Comparison of ENCODE assay signal across 15 cellular contexts in the genomic region with DNA sequence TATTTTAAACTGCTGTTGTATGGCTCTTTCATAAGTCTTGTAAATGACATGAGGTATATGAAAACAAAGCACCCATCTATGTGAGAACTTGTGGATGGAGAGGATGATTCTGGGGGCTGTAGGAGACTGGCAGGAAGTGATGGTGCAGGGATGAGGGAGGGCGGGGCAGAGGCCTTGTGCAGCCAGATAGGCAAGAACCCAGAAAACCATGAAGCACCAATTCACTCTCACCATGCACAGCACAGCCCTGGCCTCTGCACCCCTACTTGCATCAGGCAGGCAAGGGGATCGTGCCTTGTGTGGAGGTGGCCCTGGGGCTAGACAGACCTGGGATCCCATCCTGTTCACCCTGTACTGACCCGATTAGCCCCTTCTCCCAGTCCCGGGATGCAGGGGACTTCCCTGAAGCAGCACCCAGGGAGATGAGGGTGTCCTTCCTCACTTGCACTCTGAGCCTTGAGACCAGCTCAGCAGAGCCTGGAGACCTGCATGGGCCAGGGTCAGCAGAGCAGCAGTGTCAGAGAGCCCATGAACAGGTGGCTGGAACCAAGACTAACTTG.
"Had no signal": no experiment of that assay in that cellular context is flagged by ENCODE, and none has a peak within 500 bp of the region (broad histone marks: within the 10 kb centered on the region; RNA-seq: fewer than 3 reads in every experiment).

No MANE protein-coding gene starts in this region.

- H3K9me3 Mint-ChIP-seq: activated CD8-positive, alpha-beta T cell treated with anti-CD3 and anti-CD28 coated beads for 36 hours; activated naive CD8-positive, alpha-beta T cell treated with anti-CD3 and anti-CD28 coated beads for 36 hours; activated T-cell treated with anti-CD3 and anti-CD28 coated beads, Interleukin-2, amount 50 U/mL, for 72 hours had no signal

- H3K36me3 ChIP-seq: breast epithelium, prostate gland had no signal

- H3K27me3 ChIP-seq: breast epithelium, foreskin keratinocyte, heart left ventricle had no signal

- H3K27me3 Mint-ChIP-seq: activated CD8-positive, alpha-beta T cell treated with anti-CD3 and anti-CD28 coated beads for 36 hours; activated naive CD8-positive, alpha-beta T cell treated with anti-CD3 and anti-CD28 coated beads for 36 hours had no signal

- H3K4me1 ChIP-seq: breast epithelium, foreskin keratinocyte, prostate gland had no signal

- H3K27ac ChIP-seq: breast epithelium, foreskin keratinocyte, prostate gland, VCaP had no signal

- H3K9me3 ChIP-seq: breast epithelium, heart left ventricle, prostate gland had no signal

- DNase-seq: activated CD8-positive, alpha-beta memory T cell treated with anti-CD3 and anti-CD28 coated beads, Interleukin-2, amount 50 U/mL, for 4 hours; activated CD8-positive, alpha-beta T cell treated with anti-CD3 and anti-CD28 coated beads for 36 hours; activated gamma-delta T cell treated with Interleukin-2 at 50 U/mL for 16 hours; activated naive CD8-positive, alpha-beta T cell treated with anti-CD3 and anti-CD28 coated beads for 36 hours; activated T-cell treated with anti-CD3 and anti-CD28 coated beads, Interleukin-2, amount 50 U/mL, for 72 hours; anterior cingulate cortex; foreskin keratinocyte; midbrain; stimulated activated CD4-positive, alpha-beta T cell treated with anti-CD3 and anti-CD28 coated beads, Interleukin-2, amount 100 ng/mL, for 24 hours; stimulated activated naive CD4-positive, alpha-beta T cell treated with Interleukin-2 at 50 U/mL for 16 hours had no signal

- H3K4me3 Mint-ChIP-seq: activated CD8-positive, alpha-beta T cell treated with anti-CD3 and anti-CD28 coated beads for 36 hours; activated naive CD8-positive, alpha-beta T cell treated with anti-CD3 and anti-CD28 coated beads for 36 hours; activated T-cell treated with anti-CD3 and anti-CD28 coated beads, Interleukin-2, amount 50 U/mL, for 72 hours had no signal

- H3K4me1 Mint-ChIP-seq: activated naive CD8-positive, alpha-beta T cell treated with anti-CD3 and anti-CD28 coated beads for 36 hours had no signal

- ATAC-seq: activated CD8-positive, alpha-beta T cell treated with anti-CD3 and anti-CD28 coated beads for 36 hours; activated T-cell treated with anti-CD3 and anti-CD28 coated beads, Interleukin-2, amount 50 U/mL, for 72 hours; foreskin keratinocyte; heart left ventricle; sciatic nerve had no signal

- H3K4me3 ChIP-seq: breast epithelium, heart left ventricle, prostate gland had no signal

- H3K27ac Mint-ChIP-seq: activated CD8-positive, alpha-beta T cell treated with anti-CD3 and anti-CD28 coated beads for 36 hours; activated naive CD8-positive, alpha-beta T cell treated with anti-CD3 and anti-CD28 coated beads for 36 hours; activated T-cell treated with anti-CD3 and anti-CD28 coated beads, Interleukin-2, amount 50 U/mL, for 72 hours had no signal
